Comparison of ENCODE assay signal across 9 cellular contexts in the genomic region with DNA sequence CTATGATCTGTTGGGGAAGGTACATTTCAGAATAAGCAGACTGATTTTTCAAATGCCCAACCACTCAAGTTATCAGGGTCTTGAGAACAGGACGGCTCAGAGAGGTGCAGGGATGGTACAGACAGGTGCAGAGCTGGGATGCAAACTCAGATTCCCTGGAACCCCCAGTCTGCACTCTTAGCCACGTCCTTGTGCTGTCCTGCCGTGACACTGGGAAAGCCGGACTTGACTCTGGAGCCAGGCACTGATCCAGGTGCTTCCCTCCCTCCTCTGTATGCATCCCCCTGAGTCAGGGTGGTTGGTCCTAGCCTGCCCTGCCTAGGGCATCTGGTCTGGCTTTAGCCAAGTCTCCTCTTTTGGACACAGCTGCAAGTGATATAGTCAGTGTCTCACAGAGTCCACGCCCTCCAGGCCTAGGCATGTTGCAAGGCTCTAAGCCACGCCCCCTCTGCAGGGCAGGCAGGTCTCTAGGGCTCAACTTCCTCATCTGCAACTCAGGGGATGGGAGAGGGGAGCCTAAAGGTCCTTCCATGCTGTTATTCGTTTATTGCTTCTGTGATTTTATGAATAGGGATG.
DNase-seq lines count a peak whose midpoint lies in the region; ATAC-seq and TF ChIP-seq lines count a peak whose summit lies in the region.
"Had no signal": no experiment of that assay in that cellular context is flagged by ENCODE, and none has a peak within 500 bp of the region (broad histone marks: within the 10 kb centered on the region; RNA-seq: fewer than 3 reads in every experiment).

No MANE protein-coding gene starts in this region.

- H3K4me2 ChIP-seq in GM23248 (ENCODE audit: unreplicated experiment): no peak overlapping the region

- H3K4me3 ChIP-seq in GM23248: no peak overlapping the region
- H3K4me3 ChIP-seq: tibial nerve had no signal

- H3K4me1 ChIP-seq in GM23248 (ENCODE audit: insufficient read depth): no peaks in the 10 kb centered on the region

- H3K27ac ChIP-seq in CD4-positive, alpha-beta T cell (ENCODE audit: low read depth, low read length): no peak overlapping the region
- H3K27ac ChIP-seq in GM23248 (no peak overlapping the region), RWPE1 (peak overlapping the region; percentile 76)
- H3K27ac ChIP-seq: tibial nerve had no signal

- DNase-seq in CD4-positive, alpha-beta T cell: peak in 8 of 10 experiments; percentile 4 to 45 (median 16)
- DNase-seq in GM23248 (peak; percentile 53), RWPE1 (ENCODE audit: low spot score) (peak; percentile 68), COLO829 (ENCODE audit: low spot score) (no peak)
- DNase-seq in stimulated activated naive B cell treated with anti-CD40 and anti-IgM and Interleukin-4, amounts not matched to agents 10 μg/mL and 1 μg/mL and 100 μg/mL, for 72 hours: peak; percentile 63

- 40 to 44% methylated on average over 7 of the region's 7 CpGs for WGBS in GM23248 (ENCODE audit: low coverage in 1 of 2, low lambda C conversion rate in 2 of 2, missing lambda C conversion rate in 2 of 2), 2 experiments

- no peaks in the 10 kb centered on the region for H3K9me3 ChIP-seq in CD4-positive, alpha-beta T cell (ENCODE audit: control insufficient read depth, low read length)
- H3K9me3 ChIP-seq in GM23248 (ENCODE audit: low read depth): no peaks in the 10 kb centered on the region
- H3K9me3 ChIP-seq: tibial nerve had no signal

- no peaks in the 10 kb centered on the region for H3K36me3 Mint-ChIP-seq in CD4-positive, alpha-beta T cell (ENCODE audit: low read depth)
- H3K36me3 Mint-ChIP-seq in stimulated activated naive B cell treated with anti-CD40 and anti-IgM and Interleukin-4, amounts not matched to agents 10 μg/mL and 1 μg/mL and 100 μg/mL, for 72 hours: peaks cover 0 to 2% of the 10 kb centered on the region in 2 donors

- CTCF ChIA-PET in CD4-positive, alpha-beta T cell (lab: Charles Lee): no interaction called here
- CTCF ChIA-PET in RWPE1 (lab: Yijun Ruan, JAX): no interaction called here

- no peaks in the 10 kb centered on the region for H3K9me2 ChIP-seq in GM23248 (ENCODE audit: insufficient read depth)

- no peaks in the 10 kb centered on the region for H3F3A ChIP-seq in GM23248 (ENCODE audit: insufficient read depth)

- no peak overlapping the region for H3K9ac ChIP-seq in GM23248

- H3K27ac Mint-ChIP-seq in CD4-positive, alpha-beta T cell: no peak overlapping the region
- H3K27ac Mint-ChIP-seq in stimulated activated naive B cell treated with anti-CD40 and anti-IgM and Interleukin-4, amounts not matched to agents 10 μg/mL and 1 μg/mL and 100 μg/mL, for 72 hours: no peak overlapping the region

- intact Hi-C loops in CD4-positive, alpha-beta T cell (cut with DNase I, micrococcal nuclease): loop anchor here in 1 of 2 experiments (10.0 kb wide), 1 partner anchor 48 kb away; no protein-coding TSS in a partner anchor

- no peak overlapping the region for H2AFZ ChIP-seq in GM23248

- H3K79me2 ChIP-seq in GM23248 (ENCODE audit: insufficient read depth): no peaks in the 10 kb centered on the region

- H3K27me3 ChIP-seq in CD4-positive, alpha-beta T cell (ENCODE audit: control insufficient read depth, insufficient read depth, low read length): no peaks in the 10 kb centered on the region
- H3K27me3 ChIP-seq in GM23248 (replicated peaks; ENCODE audit: insufficient read depth): 0 out of 2 replicates have a peak, but pooled peaks cover 5% of the 10 kb centered on the region
- H3K27me3 ChIP-seq: tibial nerve had no signal

- H3K36me3 ChIP-seq in GM23248 (ENCODE audit: low read depth): no peaks in the 10 kb centered on the region
- H3K36me3 ChIP-seq: tibial nerve had no signal

- H3K4me3 Mint-ChIP-seq in CD4-positive, alpha-beta T cell: no peak overlapping the region
- no peak overlapping the region for H3K4me3 Mint-ChIP-seq in stimulated activated naive B cell treated with anti-CD40 and anti-IgM and Interleukin-4, amounts not matched to agents 10 μg/mL and 1 μg/mL and 100 μg/mL, for 72 hours

- H3K4me1 Mint-ChIP-seq in CD4-positive, alpha-beta T cell (ENCODE audit: low read depth): peaks cover 31% of the 10 kb centered on the region
- H3K4me1 Mint-ChIP-seq in stimulated activated naive B cell treated with anti-CD40 and anti-IgM and Interleukin-4, amounts not matched to agents 10 μg/mL and 1 μg/mL and 100 μg/mL, for 72 hours: peaks cover 34 to 64% of the 10 kb centered on the region in 2 donors

- POLR2A ChIA-PET in CD4-positive, alpha-beta T cell (lab: Charles Lee): no interaction called here
- POLR2A ChIA-PET in RWPE1 (lab: Yijun Ruan, JAX; ENCODE audit: low non-redundant PET): no interaction called here

- H4K20me1 ChIP-seq in GM23248 (ENCODE audit: insufficient read depth): no peaks in the 10 kb centered on the region

- ATAC-seq in CD4-positive, alpha-beta T cell (ENCODE audit: poor library complexity): peak; percentile 79
- ATAC-seq in esophagus mucosa (peak; percentile 85), HG03442 (IDR thresholded peaks at IDR 0.05; ENCODE audit: unreplicated experiment) (no peak), GM18520 (IDR thresholded peaks at IDR 0.05; ENCODE audit: unreplicated experiment) (no peak)
- ATAC-seq in stimulated activated naive B cell treated with anti-CD40 and anti-IgM and Interleukin-4, amounts not matched to agents 10 μg/mL and 1 μg/mL and 100 μg/mL, for 72 hours (replicated peaks): peak; percentile 90 to 92

- H3K27me3 Mint-ChIP-seq in CD4-positive, alpha-beta T cell: no peaks in the 10 kb centered on the region
- H3K27me3 Mint-ChIP-seq in stimulated activated naive B cell treated with anti-CD40 and anti-IgM and Interleukin-4, amounts not matched to agents 10 μg/mL and 1 μg/mL and 100 μg/mL, for 72 hours: no peaks in the 10 kb centered on the region

- in situ Hi-C loops in GM23248 (cut with MboI): no loop called here

- H3K9me3 Mint-ChIP-seq in CD4-positive, alpha-beta T cell: no peaks in the 10 kb centered on the region
- no peaks in the 10 kb centered on the region for H3K9me3 Mint-ChIP-seq in stimulated activated naive B cell treated with anti-CD40 and anti-IgM and Interleukin-4, amounts not matched to agents 10 μg/mL and 1 μg/mL and 100 μg/mL, for 72 hours

- no peak for TF ChIP-seq CTCF in CD4-positive, alpha-beta T cell (IDR thresholded peaks at IDR 0.05)
- no peak for TF ChIP-seq CTCF in RWPE1 (conservative IDR thresholded peaks at IDR 0.05; ENCODE audit: low read depth)

Comparison
In these comparisons a context has a peak if more than half of its experiments do, and no peak if none do; other contexts are left out.
1. ATAC-seq: peak in CD4-positive, alpha-beta T cell (single experiment), esophagus mucosa (single experiment) and stimulated activated naive B cell treated with anti-CD40 and anti-IgM and Interleukin-4, amounts not matched to agents 10 μg/mL and 1 μg/mL and 100 μg/mL, for 72 hours (2 of 2); none in HG03442 (single experiment) and GM18520 (single experiment).